Comparison of ENCODE assay signal across 10 cellular contexts in the genomic region with DNA sequence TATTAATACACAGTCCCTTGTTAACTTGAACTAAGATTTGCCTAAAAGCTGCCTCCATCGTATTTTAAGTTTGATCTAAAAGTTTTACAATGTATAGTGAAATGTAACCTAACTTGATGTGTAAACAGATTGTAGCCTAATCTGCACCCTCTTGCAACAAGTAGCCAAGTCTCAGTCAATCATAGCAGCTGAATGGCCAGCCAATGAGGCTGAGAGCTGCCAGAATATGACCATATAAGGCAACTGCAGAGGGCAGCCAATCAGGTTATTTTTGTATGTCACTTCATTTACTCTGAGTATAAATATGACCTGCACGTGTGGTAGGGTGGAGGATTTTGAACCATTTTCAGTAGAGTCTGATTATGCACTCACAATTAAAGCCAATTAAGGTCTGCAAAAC. TPM values are rescaled to one million over a fixed set of nuclear protein-coding genes. Genes with fewer than 3 reads are reported as not detected.
"Had no signal": no experiment of that assay in that cellular context is flagged by ENCODE, and none has a peak within 500 bp of the region (broad histone marks: within the 10 kb centered on the region; RNA-seq: fewer than 3 reads in every experiment).

No MANE protein-coding gene starts in this region.

- DNase-seq: H7, HFFc6, IMR-90, KG1 had no signal

- H3K36me3 ChIP-seq: HAP-1 had no signal

- H3K9me3 ChIP-seq: HAP-1 had no signal

- H3K4me3 ChIP-seq: GM23338, HAP-1, K562 had no signal

- H2AFZ ChIP-seq: GM23338 had no signal

- H3K4me1 ChIP-seq: HAP-1 had no signal

- H3K4me2 ChIP-seq: GM23338 had no signal

- FAIRE-seq: HTR-8/SVneo, K562 had no signal

RNA-seq across cellular contexts. Expression of gene SPANXN3, which starts 51.2 kb away (rescaled TPM):
- total RNA-seq: GM23338, H4, H7, HFFc6, HT-29, IMR-90, K562 had no signal
- polyA plus RNA-seq: GM23338, IMR-90, K562 had no signal
